In the genomic region with DNA sequence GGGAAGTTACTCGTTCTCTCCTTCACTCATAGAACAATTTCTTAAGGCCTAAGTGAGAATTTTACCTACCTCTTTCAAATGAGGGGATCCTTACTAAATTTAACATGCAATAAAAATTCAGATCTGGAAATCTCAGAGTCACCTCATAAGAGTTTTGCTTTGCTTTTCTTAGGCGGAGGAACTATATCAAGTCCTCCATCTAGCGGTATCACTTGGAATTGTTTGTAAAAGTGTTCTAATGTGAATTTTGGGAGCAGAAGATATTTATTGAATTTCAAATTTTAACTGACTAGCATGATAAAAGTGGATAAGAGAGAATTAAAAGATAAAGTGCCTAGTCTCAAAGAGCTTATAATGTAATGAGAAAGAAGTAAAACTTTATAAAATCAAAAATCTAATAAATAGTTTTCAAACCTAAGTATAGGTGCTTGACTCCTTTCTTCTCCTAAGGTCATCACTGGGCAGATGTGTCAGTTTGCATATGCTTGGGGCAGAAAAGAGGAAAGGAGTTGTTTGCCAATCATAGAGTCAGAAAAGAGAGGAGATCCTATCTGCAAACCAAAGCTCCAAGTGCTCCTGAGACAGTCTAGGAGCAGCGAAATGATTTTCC, we compare ENCODE assay signal across 8 cellular contexts.
DNase-seq lines count a peak whose midpoint lies in the region; ATAC-seq and TF ChIP-seq lines count a peak whose summit lies in the region.

No MANE protein-coding gene starts in this region.

- H3K27ac Mint-ChIP-seq in T-helper 17 cell, result no peak overlapping the region

- intact Hi-C loops in body of pancreas (cut with DNase I), result no loop called here

- no peaks in the 10 kb centered on the region for H3K4me1 ChIP-seq in body of pancreas

- ATAC-seq in body of pancreas (peak; percentile 40), T-helper 17 cell (no peak), HG03460 (IDR thresholded peaks at IDR 0.05; ENCODE audit: unreplicated experiment) (no peak)

- peak; percentile 7 for DNase-seq in SKM-1 (lab: John Stamatoyannopoulos, UW; ENCODE audit: unreplicated experiment)
- DNase-seq in SKM-1 treated with dmso at 0.1 percent for 144 hours (lab: John Stamatoyannopoulos, UW; ENCODE audit: unreplicated experiment), result no peak
- peak; percentile 49 for DNase-seq in LoVo (ENCODE audit: low spot score)
- DNase-seq in body of pancreas, result no peak
- DNase-seq in lung microvascular endothelial cell (ENCODE audit: low read depth in 2 of 2), result peak; percentile 67 to 68
- no peak for DNase-seq in T-helper 17 cell
- DNase-seq in activated gamma-delta T cell treated with Interleukin-2 at 50 U/mL for 16 hours, result no peak

- H3K36me3 ChIP-seq in body of pancreas (replicated peaks in 1 of 2; ENCODE audit: insufficient read depth in 1 of 2, low read depth in 2 of 2), result no peaks in the 10 kb centered on the region

- WGBS in body of pancreas, 2 donors, result 30 to 32% methylated on average over 4 of the region's 4 CpGs

- H3K4me3 Mint-ChIP-seq in T-helper 17 cell, result no peak overlapping the region

- no peaks in the 10 kb centered on the region for H3K9me3 ChIP-seq in body of pancreas
- no peaks in the 10 kb centered on the region for H3K9me3 ChIP-seq in T-helper 17 cell (ENCODE audit: control insufficient read depth, low read length, poor library complexity, severe bottlenecking)

- TF ChIP-seq POLR2A in body of pancreas (IDR thresholded peaks at IDR 0.05), result no peak

- H3K27me3 Mint-ChIP-seq in T-helper 17 cell, result peaks cover 16% of the 10 kb centered on the region

- peaks cover 2% of the 10 kb centered on the region for H3K36me3 Mint-ChIP-seq in T-helper 17 cell (ENCODE audit: low read depth)

- H3K27me3 ChIP-seq in body of pancreas, result no peaks in the 10 kb centered on the region

- no peaks in the 10 kb centered on the region for H3K4me1 Mint-ChIP-seq in T-helper 17 cell

- no peak overlapping the region for H3K27ac ChIP-seq in body of pancreas

- H3K4me3 ChIP-seq in body of pancreas, result no peak overlapping the region

- TF ChIP-seq CTCF in body of pancreas (IDR thresholded peaks at IDR 0.05), result peak; percentile 23 to 70 (median 60)

Comparison
In these comparisons a context has a peak if more than half of its experiments do, and no peak if none do; other contexts are left out.
1. DNase-seq: peak in SKM-1 (single experiment), LoVo (single experiment) and lung microvascular endothelial cell (2 of 2); none in SKM-1 treated with dmso at 0.1 percent for 144 hours (single experiment), body of pancreas (0 of 4), T-helper 17 cell (0 of 3) and activated gamma-delta T cell treated with Interleukin-2 at 50 U/mL for 16 hours (single experiment).